Comparison of ENCODE assay signal across 12 cellular contexts in genomic region chr18:80105369-80106167, GRCh38. TPM values are rescaled to one million over a fixed set of nuclear protein-coding genes. Genes with fewer than 3 reads are reported as not detected.
DNase-seq lines count a peak whose midpoint lies in the region; ATAC-seq and TF ChIP-seq lines count a peak whose summit lies in the region.
"Had no signal": no experiment of that assay in that cellular context is flagged by ENCODE, and none has a peak within 500 bp of the region (broad histone marks: within the 10 kb centered on the region; RNA-seq: fewer than 3 reads in every experiment).

No MANE protein-coding gene starts in this region.

- H3K36me3 ChIP-seq in thyroid gland: no peaks in the 10 kb centered on the region
- no peaks in the 10 kb centered on the region for H3K36me3 ChIP-seq in effector memory CD4-positive, alpha-beta T cell (ENCODE audit: control insufficient read depth, insufficient read depth, low read length)

- intact Hi-C loops in posterior vena cava (cut with DNase I) (loop anchor here in 1 of 2 donors (5.0 kb wide), 1 partner anchor 73 kb away; the partner anchor contains the start of gene RBFA), thyroid gland (cut with DNase I) (no loop called here)

- peaks cover 6 to 7% of the 10 kb centered on the region in 2 donors for H3K4me1 ChIP-seq in thyroid gland
- H3K4me1 ChIP-seq in effector memory CD4-positive, alpha-beta T cell (ENCODE audit: control insufficient read depth, insufficient read depth, low read length, poor library complexity, severe bottlenecking): peaks cover 8% of the 10 kb centered on the region

- peak; percentile 73 for ATAC-seq in GM21786 (IDR thresholded peaks at IDR 0.05; ENCODE audit: unreplicated experiment)

- no peak overlapping the region for H3K4me3 ChIP-seq in thyroid gland (replicated peaks in 1 of 3)
- no peak overlapping the region for H3K4me3 ChIP-seq in effector memory CD4-positive, alpha-beta T cell (ENCODE audit: insufficient read depth, low read depth, low read length, poor library complexity, severe bottlenecking)

- H3K27me3 ChIP-seq in thyroid gland: no peaks in the 10 kb centered on the region
- H3K27me3 ChIP-seq in effector memory CD4-positive, alpha-beta T cell (replicated peaks; ENCODE audit: control insufficient read depth, insufficient read depth, low read length, poor library complexity, severe bottlenecking): no peaks in the 10 kb centered on the region

- H3K9me3 ChIP-seq in thyroid gland: no peaks in the 10 kb centered on the region
- no peaks in the 10 kb centered on the region for H3K9me3 ChIP-seq in effector memory CD4-positive, alpha-beta T cell (ENCODE audit: control insufficient read depth, low read length)

- peak overlapping the region; percentile 9 for H3K27ac Mint-ChIP-seq in activated T-cell treated with anti-CD3 and anti-CD28 coated beads, Interleukin-2, amount 50 U/mL, for 24 hours
- H3K27ac Mint-ChIP-seq: stimulated activated naive CD8-positive, alpha-beta T cell treated with anti-CD3 and anti-CD28 coated beads, Interleukin-15, Interleukin-2, amounts not matched to agents 100 ng/mL and 50 ng/mL, for 24 hours had no signal

- H3K27me3 Mint-ChIP-seq in activated T-cell treated with anti-CD3 and anti-CD28 coated beads, Interleukin-2, amount 50 U/mL, for 24 hours: no peaks in the 10 kb centered on the region
- H3K27me3 Mint-ChIP-seq: stimulated activated naive CD8-positive, alpha-beta T cell treated with anti-CD3 and anti-CD28 coated beads, Interleukin-15, Interleukin-2, amounts not matched to agents 100 ng/mL and 50 ng/mL, for 24 hours had no signal

- TF ChIP-seq POLR2A in thyroid gland (IDR thresholded peaks at IDR 0.05): no peak

- H3K9me3 Mint-ChIP-seq in activated T-cell treated with anti-CD3 and anti-CD28 coated beads, Interleukin-2, amount 50 U/mL, for 24 hours: peaks cover 4% of the 10 kb centered on the region

- H3K36me3 Mint-ChIP-seq in activated T-cell treated with anti-CD3 and anti-CD28 coated beads, Interleukin-2, amount 50 U/mL, for 24 hours (ENCODE audit: low read depth): peaks cover 10% of the 10 kb centered on the region

- H3K4me1 Mint-ChIP-seq in activated T-cell treated with anti-CD3 and anti-CD28 coated beads, Interleukin-2, amount 50 U/mL, for 24 hours (ENCODE audit: low read depth): peaks cover 36% of the 10 kb centered on the region

- DNase-seq in activated T-cell treated with anti-CD3 and anti-CD28 coated beads, Interleukin-2, amount 50 U/mL, for 24 hours: no peak
- no peak for DNase-seq in activated T-cell treated with anti-CD3 and anti-CD28 coated beads, Interleukin-2, amount 50 U/mL, for 1 hour
- DNase-seq in MV-4-11 (lab: John Stamatoyannopoulos, UW): peak; percentile 65
- peak; percentile 36 for DNase-seq in posterior vena cava (ENCODE audit: low spot score)
- DNase-seq in thyroid gland: no peak
- no peak for DNase-seq in C1 segment of cervical spinal cord (lab: John Stamatoyannopoulos, UW)
- no peak for DNase-seq in effector memory CD4-positive, alpha-beta T cell
- DNase-seq: NCI-H2029, posterior cingulate gyrus, T1000 had no signal

- no peak overlapping the region for H3K27ac ChIP-seq in thyroid gland
- H3K27ac ChIP-seq in effector memory CD4-positive, alpha-beta T cell (ENCODE audit: insufficient read depth, low read length, poor library complexity, severe bottlenecking): no peak overlapping the region

- no peak for TF ChIP-seq CTCF in thyroid gland (IDR thresholded peaks at IDR 0.05)

- WGBS in thyroid gland, 2 donors: 81 to 86% methylated on average over 12 to 13 of the region's 13 CpGs

- no peak overlapping the region for H3K4me3 Mint-ChIP-seq in activated T-cell treated with anti-CD3 and anti-CD28 coated beads, Interleukin-2, amount 50 U/mL, for 24 hours
- H3K4me3 Mint-ChIP-seq: stimulated activated naive CD8-positive, alpha-beta T cell treated with anti-CD3 and anti-CD28 coated beads, Interleukin-15, Interleukin-2, amounts not matched to agents 100 ng/mL and 50 ng/mL, for 24 hours had no signal

RNA-seq across cellular contexts. Expression of gene ADNP2, which starts 3.5 kb away (rescaled TPM):
- total RNA-seq in posterior vena cava: 10 to 100 TPM; 15.3 to 19.6 TPM
- total RNA-seq in thyroid gland: 10 to 100 TPM; 16.4 to 28.4 (median 17.8) TPM

Comparison
In these comparisons a context has a peak if more than half of its experiments do, and no peak if none do; other contexts are left out.
1. DNase-seq: peak in MV-4-11 (single experiment) and posterior vena cava (single experiment); none in activated T-cell treated with anti-CD3 and anti-CD28 coated beads, Interleukin-2, amount 50 U/mL, for 24 hours (single experiment), activated T-cell treated with anti-CD3 and anti-CD28 coated beads, Interleukin-2, amount 50 U/mL, for 1 hour (single experiment), thyroid gland (0 of 2), C1 segment of cervical spinal cord (0 of 14) and effector memory CD4-positive, alpha-beta T cell (0 of 3).